In the genomic region with DNA sequence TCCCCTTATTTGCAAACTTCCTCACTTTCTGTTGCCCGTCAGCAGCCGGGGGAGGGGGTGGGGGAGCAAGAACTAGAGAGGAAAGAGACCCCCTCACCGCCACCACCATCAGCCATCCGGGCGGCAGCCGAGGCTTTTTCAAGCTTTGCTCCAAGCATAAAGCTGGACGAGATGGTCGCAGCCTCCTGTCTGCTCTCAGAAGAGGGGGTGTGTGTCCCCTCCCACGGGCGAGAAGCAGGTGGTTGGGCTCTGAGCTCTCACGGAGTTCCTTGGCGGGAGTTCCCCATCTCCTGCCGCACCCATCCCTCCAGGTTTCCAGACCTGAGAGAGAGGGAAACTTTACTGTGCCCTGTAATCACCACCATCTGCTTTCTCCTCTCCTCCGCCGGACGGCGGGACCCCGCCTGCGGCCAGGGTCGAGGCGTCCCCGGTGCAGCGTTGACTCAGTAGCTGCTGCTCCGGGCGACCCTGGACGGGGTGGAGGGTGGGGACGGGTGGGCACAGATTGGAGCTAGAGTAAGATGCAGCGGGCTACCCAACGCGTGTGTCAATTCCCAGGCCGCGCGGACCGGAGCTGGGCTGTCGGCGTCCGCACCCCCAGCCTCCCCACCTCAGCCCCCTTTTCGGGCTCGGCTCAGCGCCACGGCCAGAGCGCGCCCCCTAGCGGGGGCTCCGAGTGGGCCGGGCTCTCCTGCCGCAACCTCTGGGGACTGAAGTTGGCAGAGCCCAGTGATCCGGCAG, we compare ENCODE assay signal across 9 cellular contexts. TPM values are rescaled to one million over a fixed set of nuclear protein-coding genes. Genes with fewer than 3 reads are reported as not detected.
DNase-seq lines count a peak whose midpoint lies in the region; ATAC-seq, FAIRE-seq and TF ChIP-seq lines count a peak whose summit lies in the region.
"Had no signal": no experiment of that assay in that cellular context is flagged by ENCODE, and none has a peak within 500 bp of the region (broad histone marks: within the 10 kb centered on the region; RNA-seq: fewer than 3 reads in every experiment).

No MANE protein-coding gene starts in this region.

- no peak for FAIRE-seq in kidney (lab: Jason Lieb, UNC)

- DNase-seq in AG20443 (ENCODE audit: low spot score) (peak; percentile 29), KG1 (lab: John Stamatoyannopoulos, UW) (peak; percentile 4), kidney (no peak), thyroid gland (no peak), CD1c-positive myeloid dendritic cell (ENCODE audit: extremely low spot score) (no peak)
- DNase-seq in activated T-cell treated with anti-CD3 and anti-CD28 coated beads, Interleukin-2, amount 50 U/mL, for 72 hours = peak; percentile 50 to 61

- H3K4me3 ChIP-seq in kidney (ENCODE audit: low read length in 2 of 2) (no peak overlapping the region), thyroid gland (replicated peaks in 1 of 3) (peak overlapping the region in 1 of 3 donors; percentile 2)

- H3K4me1 Mint-ChIP-seq in activated T-cell treated with anti-CD3 and anti-CD28 coated beads, Interleukin-2, amount 50 U/mL, for 72 hours (ENCODE audit: low read depth) = peaks cover 23% of the 10 kb centered on the region

- H3K9me3 ChIP-seq in kidney (ENCODE audit: control insufficient read depth in 1 of 2, low read length in 2 of 2) (no peaks in the 10 kb centered on the region), thyroid gland (no peaks in the 10 kb centered on the region)

- no peak for TF ChIP-seq POLR2A in thyroid gland (IDR thresholded peaks at IDR 0.05)

- H3K4me3 Mint-ChIP-seq in activated T-cell treated with anti-CD3 and anti-CD28 coated beads, Interleukin-2, amount 50 U/mL, for 72 hours = peak overlapping the region; percentile 47 to 55

- no peak overlapping the region for H3K9ac ChIP-seq in kidney (ENCODE audit: low read length in 2 of 2)

- peaks cover 79% of the 10 kb centered on the region for H3K27me3 Mint-ChIP-seq in activated T-cell treated with anti-CD3 and anti-CD28 coated beads, Interleukin-2, amount 50 U/mL, for 72 hours (ENCODE audit: low read depth)

- no peaks in the 10 kb centered on the region for H3K4me1 ChIP-seq in kidney (ENCODE audit: control insufficient read depth in 1 of 2, insufficient read depth in 1 of 2, low read depth in 1 of 2, low read length in 2 of 2)
- peaks cover 4 to 20% of the 10 kb centered on the region in 2 donors for H3K4me1 ChIP-seq in thyroid gland

- intact Hi-C loops in kidney (cut with DNase I) (no loop called here), thyroid gland (cut with DNase I) (loop anchor here (10.0 kb wide), 1 partner anchor 176 kb away; no protein-coding TSS in a partner anchor)

- WGBS in thyroid gland, 2 donors = 2 to 3% methylated on average over 15 of the region's 48 CpGs

- H3K27ac ChIP-seq in kidney (ENCODE audit: low read depth in 2 of 2, low read length in 2 of 2) = no peak overlapping the region
- no peak overlapping the region for H3K27ac ChIP-seq in thyroid gland

- H3K36me3 Mint-ChIP-seq in activated T-cell treated with anti-CD3 and anti-CD28 coated beads, Interleukin-2, amount 50 U/mL, for 72 hours (ENCODE audit: insufficient read depth in 2 of 2) = no peaks in the 10 kb centered on the region

- H3K9me3 Mint-ChIP-seq in activated T-cell treated with anti-CD3 and anti-CD28 coated beads, Interleukin-2, amount 50 U/mL, for 72 hours = no peaks in the 10 kb centered on the region

- TF ChIP-seq CTCF in kidney (IDR thresholded peaks at IDR 0.05; ENCODE audit: borderline replicate concordance, extremely low read depth, insufficient read depth) (peak; percentile 24), thyroid gland (IDR thresholded peaks at IDR 0.05) (peak in 5 of 6 experiments; percentile 14 to 52 (median 30))

- peaks cover 45% of the 10 kb centered on the region for H3K27me3 ChIP-seq in thyroid gland

- ATAC-seq in GM18909 (IDR thresholded peaks at IDR 0.05; ENCODE audit: poor library complexity, unreplicated experiment) (peak; percentile 55), GM18873 (IDR thresholded peaks at IDR 0.05; ENCODE audit: low FRiP score, unreplicated experiment) (no peak)
- peak; percentile 70 to 78 for ATAC-seq in activated T-cell treated with anti-CD3 and anti-CD28 coated beads, Interleukin-2, amount 50 U/mL, for 72 hours (replicated peaks in 1 of 2)

- H3K36me3 ChIP-seq in kidney (ENCODE audit: control insufficient read depth in 1 of 2, insufficient read depth in 2 of 2, low read length in 2 of 2) (no peaks in the 10 kb centered on the region), thyroid gland (no peaks in the 10 kb centered on the region)

- no peak overlapping the region for H3K27ac Mint-ChIP-seq in activated T-cell treated with anti-CD3 and anti-CD28 coated beads, Interleukin-2, amount 50 U/mL, for 72 hours

RNA-seq across cellular contexts. Expression of a gene that starts 4.8 kb away (rescaled TPM):
- not detected for total RNA-seq in activated T-cell treated with anti-CD3 and anti-CD28 coated beads, Interleukin-2, amount 50 U/mL, for 72 hours
- total RNA-seq in kidney (0.31 TPM), thyroid gland (1 to 10 TPM in 1 of 4 donors, not detected in 3; 1.9 TPM)
- polyA plus RNA-seq in kidney (ENCODE audit: insufficient read depth, low read depth, low replicate concordance) = 0.13 TPM
- total RNA-seq: glomerular endothelial cell had no signal

Comparison
In these comparisons a context has a peak if more than half of its experiments do, and no peak if none do; other contexts are left out.
1. DNase-seq: peak in AG20443 (single experiment), KG1 (single experiment) and activated T-cell treated with anti-CD3 and anti-CD28 coated beads, Interleukin-2, amount 50 U/mL, for 72 hours (2 of 2); none in kidney (single experiment), thyroid gland (0 of 2) and CD1c-positive myeloid dendritic cell (single experiment).